ENCODE assay signal across 16 cellular contexts in the genomic region with DNA sequence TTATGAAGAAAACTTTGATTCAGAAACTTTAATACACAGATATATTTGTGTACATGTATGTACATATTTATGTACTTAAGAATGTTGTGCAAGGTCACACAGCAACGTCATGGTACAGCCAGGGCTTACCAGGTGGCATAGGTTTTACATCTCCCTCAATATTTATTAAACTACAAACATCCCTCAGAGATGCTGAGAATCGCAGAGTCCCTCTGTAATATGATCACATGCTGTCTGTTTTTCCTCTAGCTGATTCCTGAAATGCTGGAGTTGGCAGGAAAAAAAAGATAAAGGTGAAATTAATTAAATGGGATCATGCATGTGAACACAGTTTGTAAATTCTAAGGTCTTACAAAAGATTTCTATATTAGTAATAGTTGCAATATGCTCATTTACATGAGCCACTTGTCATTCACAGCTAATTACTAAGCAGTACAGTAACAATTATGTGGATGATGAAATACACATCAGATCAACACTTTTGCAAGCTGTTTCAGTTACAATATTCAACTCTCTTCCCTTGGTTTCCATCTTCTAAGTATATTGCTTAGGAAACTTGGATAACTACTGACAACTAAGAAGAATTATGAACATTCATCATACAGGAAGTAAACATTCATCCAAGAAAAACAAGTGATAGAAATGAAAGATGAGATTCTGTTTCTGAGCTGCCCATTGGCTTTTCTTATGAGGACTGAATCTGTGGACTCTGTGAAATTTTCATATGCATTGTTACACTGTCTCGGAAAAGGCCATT.
"Had no signal": no experiment of that assay in that cellular context is flagged by ENCODE, and none has a peak within 500 bp of the region (broad histone marks: within the 10 kb centered on the region; RNA-seq: fewer than 3 reads in every experiment).

No MANE protein-coding gene starts in this region.

- H3K4me3 ChIP-seq: psoas muscle, tibial artery had no signal

- H3K27me3 ChIP-seq: tibial artery had no signal

- ATAC-seq: activated CD4-positive, alpha-beta T cell treated with anti-CD3 and anti-CD28 coated beads for 36 hours; left lobe of liver; psoas muscle; right cardiac atrium had no signal

- H3K9me3 ChIP-seq: psoas muscle, tibial artery had no signal

- DNase-seq: activated CD4-positive, alpha-beta T cell treated with anti-CD3 and anti-CD28 coated beads for 36 hours; activated CD4-positive, alpha-beta T cell treated with anti-CD3 and anti-CD28 coated beads, Interleukin-2, amount 50 U/mL, for 48 hours; activated gamma-delta T cell treated with Interleukin-2 at 50 U/mL for 16 hours; activated T-cell treated with anti-CD3 and anti-CD28 coated beads for 4 hours; amygdala; caudate nucleus; foreskin melanocyte; glutamatergic neuron; hypothalamus; midbrain; psoas muscle; right cardiac atrium; stimulated activated CD4-positive, alpha-beta T cell treated with anti-CD3 and anti-CD28 coated beads, Interleukin-2, amount 100 ng/mL, for 24 hours; stimulated activated naive CD4-positive, alpha-beta T cell treated with Interleukin-2 at 50 U/mL for 16 hours; tibial artery had no signal

- H3K27ac ChIP-seq: psoas muscle, tibial artery had no signal

- H3K36me3 ChIP-seq: tibial artery had no signal
